Comparison of ENCODE assay signal across 11 cellular contexts in genomic region chr4:37400326-37400881, GRCh38.
DNase-seq lines count a peak whose midpoint lies in the region; ATAC-seq and TF ChIP-seq lines count a peak whose summit lies in the region.
"Had no signal": no experiment of that assay in that cellular context is flagged by ENCODE, and none has a peak within 500 bp of the region (broad histone marks: within the 10 kb centered on the region; RNA-seq: fewer than 3 reads in every experiment).

No MANE protein-coding gene starts in this region.

- H3K36me3 ChIP-seq in upper lobe of left lung = no peaks in the 10 kb centered on the region
- H3K36me3 ChIP-seq: neural progenitor cell had no signal

- no peaks in the 10 kb centered on the region for H3K4me1 ChIP-seq in upper lobe of left lung
- H3K4me1 ChIP-seq: neural progenitor cell had no signal

- no peak overlapping the region for H3K27ac Mint-ChIP-seq in activated T-helper 17 cell treated with anti-CD3 and anti-CD28 coated beads, Interleukin-2, amount 50 U/mL, for 72 hours
- H3K27ac Mint-ChIP-seq: activated CD8-positive, alpha-beta T cell treated with anti-CD3 and anti-CD28 coated beads for 36 hours; neural progenitor cell had no signal

- peaks cover 33% of the 10 kb centered on the region for H3K27me3 Mint-ChIP-seq in activated T-helper 17 cell treated with anti-CD3 and anti-CD28 coated beads, Interleukin-2, amount 50 U/mL, for 72 hours

- ATAC-seq in GM18867 (IDR thresholded peaks at IDR 0.05; ENCODE audit: unreplicated experiment) (peak; percentile 89), GM21390 (IDR thresholded peaks at IDR 0.05; ENCODE audit: unreplicated experiment) (peak; percentile 86), HG03045 (IDR thresholded peaks at IDR 0.05; ENCODE audit: unreplicated experiment) (peak; percentile 86), upper lobe of left lung (ENCODE audit: low FRiP score in 2 of 2) (no peak)
- peak; percentile 50 for ATAC-seq in activated T-helper 17 cell treated with anti-CD3 and anti-CD28 coated beads, Interleukin-2, amount 50 U/mL, for 72 hours (replicated peaks)
- ATAC-seq: activated CD8-positive, alpha-beta T cell treated with anti-CD3 and anti-CD28 coated beads for 36 hours had no signal

- H3K4me3 ChIP-seq in upper lobe of left lung = no peak overlapping the region
- H3K4me3 ChIP-seq: neural progenitor cell had no signal

- H3K9me3 ChIP-seq in upper lobe of left lung = no peaks in the 10 kb centered on the region

- H3K27me3 ChIP-seq in upper lobe of left lung = no peaks in the 10 kb centered on the region
- H3K27me3 ChIP-seq: neural progenitor cell had no signal

- no peak for TF ChIP-seq POLR2A in upper lobe of left lung (IDR thresholded peaks at IDR 0.05)

- DNase-seq in KG1 (lab: John Stamatoyannopoulos, UW) (no peak), activated gamma-delta T cell treated with Interleukin-2 at 50 U/mL for 16 hours (no peak), NCI-H748 treated with DMSO at 0.1 percent for 48 hours (lab: John Stamatoyannopoulos, UW) (no peak), upper lobe of left lung (no peak)
- DNase-seq: activated CD8-positive, alpha-beta T cell treated with anti-CD3 and anti-CD28 coated beads for 36 hours; NCI-H774 had no signal

- TF ChIP-seq EP300 in upper lobe of left lung (IDR thresholded peaks at IDR 0.05) = no peak

- no peak for TF ChIP-seq CTCF in upper lobe of left lung (IDR thresholded peaks at IDR 0.05)

- H3K27ac ChIP-seq in upper lobe of left lung = no peak overlapping the region
- H3K27ac ChIP-seq: neural progenitor cell had no signal

- no peaks in the 10 kb centered on the region for H3K36me3 Mint-ChIP-seq in activated T-helper 17 cell treated with anti-CD3 and anti-CD28 coated beads, Interleukin-2, amount 50 U/mL, for 72 hours (ENCODE audit: low read depth)
- H3K36me3 Mint-ChIP-seq: neural progenitor cell had no signal

- 66 to 78% methylated on average over 2 of the region's 2 CpGs for WGBS in upper lobe of left lung, 2 donors

- H3K4me3 Mint-ChIP-seq in activated T-helper 17 cell treated with anti-CD3 and anti-CD28 coated beads, Interleukin-2, amount 50 U/mL, for 72 hours = no peak overlapping the region
- H3K4me3 Mint-ChIP-seq: activated CD8-positive, alpha-beta T cell treated with anti-CD3 and anti-CD28 coated beads for 36 hours; neural progenitor cell had no signal

- H3K4me1 Mint-ChIP-seq in activated T-helper 17 cell treated with anti-CD3 and anti-CD28 coated beads, Interleukin-2, amount 50 U/mL, for 72 hours = no peaks in the 10 kb centered on the region
- H3K4me1 Mint-ChIP-seq: neural progenitor cell had no signal

- H3K9me3 Mint-ChIP-seq in activated T-helper 17 cell treated with anti-CD3 and anti-CD28 coated beads, Interleukin-2, amount 50 U/mL, for 72 hours = no peaks in the 10 kb centered on the region
- H3K9me3 Mint-ChIP-seq: activated CD8-positive, alpha-beta T cell treated with anti-CD3 and anti-CD28 coated beads for 36 hours; neural progenitor cell had no signal

Comparison
In these comparisons a context has a peak if more than half of its experiments do, and no peak if none do; other contexts are left out.
1. ATAC-seq: peak in GM18867 (single experiment), GM21390 (single experiment), HG03045 (single experiment) and activated T-helper 17 cell treated with anti-CD3 and anti-CD28 coated beads, Interleukin-2, amount 50 U/mL, for 72 hours (single experiment); none in upper lobe of left lung (0 of 2).